1 cellular context compared by ENCODE assay signal in the genomic region with DNA sequence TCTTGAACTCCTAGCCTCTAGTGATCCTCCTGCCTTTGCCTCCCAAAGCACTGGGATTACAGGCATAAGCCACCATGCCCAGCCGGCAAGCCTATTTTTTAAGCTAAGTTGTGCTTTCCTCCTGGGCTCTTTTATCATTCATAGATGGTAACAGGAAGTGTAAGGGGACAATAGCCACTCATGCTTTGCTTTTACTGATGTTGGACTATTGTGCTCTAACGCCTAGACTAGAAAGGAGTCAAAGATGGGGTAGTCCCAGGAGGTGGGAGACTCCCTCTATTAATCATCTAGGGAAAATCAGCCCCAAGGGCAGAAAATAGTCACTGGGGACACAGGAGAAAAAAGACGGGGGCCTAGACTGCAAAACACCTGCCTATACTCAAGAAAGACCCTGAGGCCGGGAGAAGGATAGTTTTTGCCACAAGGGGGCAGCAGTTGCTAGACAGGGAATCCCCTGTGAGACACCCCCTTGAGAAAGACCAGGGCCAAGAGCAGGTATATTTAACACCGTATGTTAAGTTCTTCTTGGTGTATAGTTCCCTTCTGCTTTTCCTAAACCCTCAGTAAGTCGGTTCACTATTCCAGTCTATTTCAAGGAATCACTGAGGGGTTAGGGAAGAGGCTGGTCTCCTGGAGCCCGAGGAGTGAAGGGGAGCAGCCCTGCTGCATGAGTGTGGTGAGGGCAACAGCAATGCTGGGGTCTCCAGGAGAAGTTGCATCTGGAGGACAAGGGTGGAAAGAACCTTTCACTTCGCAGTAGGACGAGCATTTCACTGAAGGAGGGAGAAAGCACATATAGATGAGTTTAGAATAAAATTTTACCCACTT.
TF ChIP-seq lines count a peak whose summit lies in the region.

No MANE protein-coding gene starts in this region.

TF ChIP-seq in WTC11, 78 proteins besides CTCF, POLR2A, EP300 and RAD21 (continued from another document):
- TF ChIP-seq, protein P1, sequence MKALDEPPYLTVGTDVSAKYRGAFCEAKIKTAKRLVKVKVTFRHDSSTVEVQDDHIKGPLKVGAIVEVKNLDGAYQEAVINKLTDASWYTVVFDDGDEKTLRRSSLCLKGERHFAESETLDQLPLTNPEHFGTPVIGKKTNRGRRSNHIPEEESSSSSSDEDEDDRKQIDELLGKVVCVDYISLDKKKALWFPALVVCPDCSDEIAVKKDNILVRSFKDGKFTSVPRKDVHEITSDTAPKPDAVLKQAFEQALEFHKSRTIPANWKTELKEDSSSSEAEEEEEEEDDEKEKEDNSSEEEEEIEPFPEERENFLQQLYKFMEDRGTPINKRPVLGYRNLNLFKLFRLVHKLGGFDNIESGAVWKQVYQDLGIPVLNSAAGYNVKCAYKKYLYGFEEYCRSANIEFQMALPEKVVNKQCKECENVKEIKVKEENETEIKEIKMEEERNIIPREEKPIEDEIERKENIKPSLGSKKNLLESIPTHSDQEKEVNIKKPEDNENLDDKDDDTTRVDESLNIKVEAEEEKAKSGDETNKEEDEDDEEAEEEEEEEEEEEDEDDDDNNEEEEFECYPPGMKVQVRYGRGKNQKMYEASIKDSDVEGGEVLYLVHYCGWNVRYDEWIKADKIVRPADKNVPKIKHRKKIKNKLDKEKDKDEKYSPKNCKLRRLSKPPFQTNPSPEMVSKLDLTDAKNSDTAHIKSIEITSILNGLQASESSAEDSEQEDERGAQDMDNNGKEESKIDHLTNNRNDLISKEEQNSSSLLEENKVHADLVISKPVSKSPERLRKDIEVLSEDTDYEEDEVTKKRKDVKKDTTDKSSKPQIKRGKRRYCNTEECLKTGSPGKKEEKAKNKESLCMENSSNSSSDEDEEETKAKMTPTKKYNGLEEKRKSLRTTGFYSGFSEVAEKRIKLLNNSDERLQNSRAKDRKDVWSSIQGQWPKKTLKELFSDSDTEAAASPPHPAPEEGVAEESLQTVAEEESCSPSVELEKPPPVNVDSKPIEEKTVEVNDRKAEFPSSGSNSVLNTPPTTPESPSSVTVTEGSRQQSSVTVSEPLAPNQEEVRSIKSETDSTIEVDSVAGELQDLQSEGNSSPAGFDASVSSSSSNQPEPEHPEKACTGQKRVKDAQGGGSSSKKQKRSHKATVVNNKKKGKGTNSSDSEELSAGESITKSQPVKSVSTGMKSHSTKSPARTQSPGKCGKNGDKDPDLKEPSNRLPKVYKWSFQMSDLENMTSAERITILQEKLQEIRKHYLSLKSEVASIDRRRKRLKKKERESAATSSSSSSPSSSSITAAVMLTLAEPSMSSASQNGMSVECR (CRISPR knock-in tag; IDR thresholded peaks at IDR 0.05; ENCODE audit: borderline replicate concordance): no peak
- TF ChIP-seq ETV6 (CRISPR knock-in tag; IDR thresholded peaks at IDR 0.05) (no peak), RELA (CRISPR knock-in tag; IDR thresholded peaks at IDR 0.05; ENCODE audit: borderline replicate concordance) (no peak), ELF4 (CRISPR knock-in tag; IDR thresholded peaks at IDR 0.05; ENCODE audit: low read depth) (no peak), SMAD4 (CRISPR knock-in tag; IDR thresholded peaks at IDR 0.05) (no peak), CREM (CRISPR knock-in tag; IDR thresholded peaks at IDR 0.05) (no peak), GTF2I (CRISPR knock-in tag; conservative IDR thresholded peaks at IDR 0.05) (no peak)
- TF ChIP-seq, protein P2, sequence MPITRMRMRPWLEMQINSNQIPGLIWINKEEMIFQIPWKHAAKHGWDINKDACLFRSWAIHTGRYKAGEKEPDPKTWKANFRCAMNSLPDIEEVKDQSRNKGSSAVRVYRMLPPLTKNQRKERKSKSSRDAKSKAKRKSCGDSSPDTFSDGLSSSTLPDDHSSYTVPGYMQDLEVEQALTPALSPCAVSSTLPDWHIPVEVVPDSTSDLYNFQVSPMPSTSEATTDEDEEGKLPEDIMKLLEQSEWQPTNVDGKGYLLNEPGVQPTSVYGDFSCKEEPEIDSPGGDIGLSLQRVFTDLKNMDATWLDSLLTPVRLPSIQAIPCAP (CRISPR knock-in tag; IDR thresholded peaks at IDR 0.05): no peak
- TF ChIP-seq, protein P3, sequence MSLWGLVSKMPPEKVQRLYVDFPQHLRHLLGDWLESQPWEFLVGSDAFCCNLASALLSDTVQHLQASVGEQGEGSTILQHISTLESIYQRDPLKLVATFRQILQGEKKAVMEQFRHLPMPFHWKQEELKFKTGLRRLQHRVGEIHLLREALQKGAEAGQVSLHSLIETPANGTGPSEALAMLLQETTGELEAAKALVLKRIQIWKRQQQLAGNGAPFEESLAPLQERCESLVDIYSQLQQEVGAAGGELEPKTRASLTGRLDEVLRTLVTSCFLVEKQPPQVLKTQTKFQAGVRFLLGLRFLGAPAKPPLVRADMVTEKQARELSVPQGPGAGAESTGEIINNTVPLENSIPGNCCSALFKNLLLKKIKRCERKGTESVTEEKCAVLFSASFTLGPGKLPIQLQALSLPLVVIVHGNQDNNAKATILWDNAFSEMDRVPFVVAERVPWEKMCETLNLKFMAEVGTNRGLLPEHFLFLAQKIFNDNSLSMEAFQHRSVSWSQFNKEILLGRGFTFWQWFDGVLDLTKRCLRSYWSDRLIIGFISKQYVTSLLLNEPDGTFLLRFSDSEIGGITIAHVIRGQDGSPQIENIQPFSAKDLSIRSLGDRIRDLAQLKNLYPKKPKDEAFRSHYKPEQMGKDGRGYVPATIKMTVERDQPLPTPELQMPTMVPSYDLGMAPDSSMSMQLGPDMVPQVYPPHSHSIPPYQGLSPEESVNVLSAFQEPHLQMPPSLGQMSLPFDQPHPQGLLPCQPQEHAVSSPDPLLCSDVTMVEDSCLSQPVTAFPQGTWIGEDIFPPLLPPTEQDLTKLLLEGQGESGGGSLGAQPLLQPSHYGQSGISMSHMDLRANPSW (CRISPR knock-in tag; conservative IDR thresholded peaks at IDR 0.05; ENCODE audit: low read depth): no peak
